Comparison of ENCODE assay signal across 35 cellular contexts in genomic region chr17:78290671-78291070, GRCh38. TPM values are rescaled to one million over a fixed set of nuclear protein-coding genes. Genes with fewer than 3 reads are reported as not detected.
"Had no signal": no experiment of that assay in that cellular context is flagged by ENCODE, and none has a peak within 500 bp of the region (broad histone marks: within the 10 kb centered on the region; RNA-seq: fewer than 3 reads in every experiment).

No MANE protein-coding gene starts in this region.

- H3K27me3 Mint-ChIP-seq: central memory CD8-positive, alpha-beta T cell; type B pancreatic cell had no signal

- FAIRE-seq: kidney had no signal

- H3K27ac ChIP-seq: colonic mucosa, epithelial cell of prostate, gastrocnemius medialis, hepatocyte, left lung, lower lobe of right lung, ovary, stomach, thyroid gland had no signal

- H3K9me3 Mint-ChIP-seq: central memory CD8-positive, alpha-beta T cell; dendritic cell treated with granulocyte-macrophage colony-stimulating factor and Interleukin-4, amounts not matched to agents 40 ng/mL and 50 ng/mL, for 4 days; endodermal cell; natural killer cell; type B pancreatic cell had no signal

- H3K4me1 ChIP-seq: colonic mucosa, lower lobe of right lung, thyroid gland had no signal

- H3K4me3 Mint-ChIP-seq: central memory CD8-positive, alpha-beta T cell; dendritic cell treated with granulocyte-macrophage colony-stimulating factor and Interleukin-4, amounts not matched to agents 40 ng/mL and 50 ng/mL, for 4 days; endodermal cell; natural killer cell; type B pancreatic cell had no signal

- H3K9me3 ChIP-seq: colonic mucosa, gastrocnemius medialis, left lung, lower lobe of right lung, ovary, stomach, thyroid gland had no signal

- H3K4me3 ChIP-seq: colonic mucosa, gastrocnemius medialis, hepatocyte, left lung, lower lobe of right lung, ovary, smooth muscle cell, stomach, thyroid gland had no signal

- H3K27me3 ChIP-seq: colonic mucosa, gastrocnemius medialis, hepatocyte, left lung, ovary, stomach, thyroid gland had no signal

- H3K36me3 ChIP-seq: colonic mucosa, gastrocnemius medialis, left lung, lower lobe of right lung, ovary, stomach, thyroid gland had no signal

- H3K27ac Mint-ChIP-seq: endodermal cell, natural killer cell, type B pancreatic cell had no signal

- H3K4me1 Mint-ChIP-seq: central memory CD8-positive, alpha-beta T cell; endodermal cell; natural killer cell had no signal

- H2AFZ ChIP-seq: hepatocyte had no signal

- DNase-seq: colonic mucosa; effector CD8-positive, alpha-beta T cell; endodermal cell; foreskin fibroblast; gastrocnemius medialis; head of caudate nucleus; kidney; left lung; lower lobe of right lung; natural killer cell; stimulated activated CD4-positive, alpha-beta T cell treated with anti-CD3 and anti-CD28 coated beads, Interleukin-12 subunit alpha, Interleukin-12 subunit beta, amount 100 ng/mL, for 4 hours; stimulated activated CD4-positive, alpha-beta T cell treated with anti-CD3 and anti-CD28 coated beads, Interleukin-1b, Interleukin-23, amount 100 ng/mL, for 48 hours; stimulated activated CD4-positive, alpha-beta T cell treated with anti-CD3 and anti-CD28 coated beads, Interleukin-4, amount 100 ng/mL, for 1 hour; stimulated activated CD8-positive, alpha-beta memory T cell treated with anti-CD3 and anti-CD28 coated beads, Interleukin-4, amount 100 ng/mL, for 48 hours; stimulated activated naive CD4-positive, alpha-beta T cell treated with Interleukin-2 at 50 U/mL for 16 hours had no signal

- H3K4me2 ChIP-seq: hepatocyte, smooth muscle cell had no signal

- H3K36me3 Mint-ChIP-seq: natural killer cell, type B pancreatic cell had no signal

- H3K79me2 ChIP-seq: hepatocyte had no signal

RNA-seq across cellular contexts. Expression of gene TMEM235, which starts 59.2 kb away (rescaled TPM):
- total RNA-seq: chondrocyte, colonic mucosa, esophagus mucosa, gastrocnemius medialis, glomerular endothelial cell, kidney, left lung, lower lobe of right lung, mononuclear cell, natural killer cell, ovary, posterior vena cava, pulmonary artery endothelial cell, sciatic nerve, smooth muscle cell, stomach, subcutaneous adipose tissue, temporal lobe, thyroid gland, urinary bladder had no signal
- polyA plus RNA-seq: neural cell, smooth muscle cell, stomach, urinary bladder had no signal
